19 cellular contexts compared by ENCODE assay signal in genomic region chr17:69547947-69548346, GRCh38.
DNase-seq lines count a peak whose midpoint lies in the region; ATAC-seq and TF ChIP-seq lines count a peak whose summit lies in the region.
"Had no signal": no experiment of that assay in that cellular context is flagged by ENCODE, and none has a peak within 500 bp of the region (broad histone marks: within the 10 kb centered on the region; RNA-seq: fewer than 3 reads in every experiment).

No MANE protein-coding gene starts in this region.

- H3K36me3 ChIP-seq in GM06990 (ENCODE audit: control insufficient read depth, insufficient read depth, low read length) (no peaks in the 10 kb centered on the region), psoas muscle (ENCODE audit: insufficient read depth in 1 of 2, low read depth in 1 of 2) (peaks cover 0 to 10% of the 10 kb centered on the region in 2 donors)
- H3K36me3 ChIP-seq: BE2C, breast epithelium, right atrium auricular region, upper lobe of left lung had no signal

- no peaks in the 10 kb centered on the region for H3K27me3 ChIP-seq in GM06990 (replicated peaks; ENCODE audit: control insufficient read depth, insufficient read depth, low read length)
- H3K27me3 ChIP-seq in psoas muscle (ENCODE audit: insufficient read depth in 3 of 3, low read length in 2 of 3), result no peaks in the 10 kb centered on the region
- H3K27me3 ChIP-seq: BE2C, breast epithelium, gastroesophageal sphincter, right atrium auricular region, upper lobe of left lung had no signal

- TF ChIP-seq CTCF in GM06990 (IDR thresholded peaks at IDR 0.05; ENCODE audit: insufficient read depth, low read length, poor library complexity, severe bottlenecking) (no peak), psoas muscle (IDR thresholded peaks at IDR 0.05) (no peak)

- peak; percentile 65 for ATAC-seq in GM19043 (IDR thresholded peaks at IDR 0.05; ENCODE audit: low read depth, unreplicated experiment)
- ATAC-seq in GM21786 (IDR thresholded peaks at IDR 0.05; ENCODE audit: unreplicated experiment), result peak; percentile 65
- ATAC-seq in HG03159 (IDR thresholded peaks at IDR 0.05; ENCODE audit: unreplicated experiment), result peak; percentile 76
- no peak for ATAC-seq in psoas muscle
- ATAC-seq: gastroesophageal sphincter, left cardiac atrium had no signal

- peaks cover 6% of the 10 kb centered on the region for H3K4me1 ChIP-seq in psoas muscle
- H3K4me1 ChIP-seq: BE2C, breast epithelium, gastroesophageal sphincter, right atrium auricular region, upper lobe of left lung had no signal

- intact Hi-C loops in psoas muscle (cut with DNase I), result no loop called here

- no peak overlapping the region for H3K27ac ChIP-seq in psoas muscle
- H3K27ac ChIP-seq: 22Rv1, breast epithelium, gastroesophageal sphincter, right atrium auricular region, upper lobe of left lung had no signal

- H3K4me3 ChIP-seq in GM06990 (replicated peaks; ENCODE audit: low read depth, low read length), result no peak overlapping the region
- H3K4me3 ChIP-seq in psoas muscle, result no peak overlapping the region
- H3K4me3 ChIP-seq: breast epithelium, gastroesophageal sphincter, right atrium auricular region, upper lobe of left lung had no signal

- no peaks in the 10 kb centered on the region for H3K9me3 ChIP-seq in psoas muscle
- H3K9me3 ChIP-seq: BE2C, gastroesophageal sphincter, upper lobe of left lung had no signal

- WGBS in psoas muscle, 3 donors, result 90 to 96% (median 92%) methylated on average over 3 of the region's 3 CpGs

- DNase-seq in GM06990 (ENCODE audit: extremely low read depth, insufficient read length) (peak; percentile 26), HuH-7.5 (ENCODE audit: low spot score) (no peak), psoas muscle (no peak), iPS-NIHi7 (ENCODE audit: extremely low spot score) (no peak), NCI-H774 (lab: John Stamatoyannopoulos, UW) (no peak)
- DNase-seq: activated CD8-positive, alpha-beta memory T cell treated with anti-CD3 and anti-CD28 coated beads for 24 hours; BE2C; left cardiac atrium; NCI-H1694 treated with DMSO at 0.1 percent for 48 hours; SIG-M5; stimulated activated naive CD4-positive, alpha-beta T cell treated with Interleukin-2 at 50 U/mL for 16 hours; upper lobe of left lung had no signal

Comparison
In these comparisons a context has a peak if more than half of its experiments do, and no peak if none do; other contexts are left out.
1. ATAC-seq: peak in GM19043 (single experiment), GM21786 (single experiment) and HG03159 (single experiment); none in psoas muscle (0 of 4).